ENCODE assay signal across 9 cellular contexts in genomic region chr2:16635796-16636699, GRCh38. TPM values are rescaled to one million over a fixed set of nuclear protein-coding genes. Genes with fewer than 3 reads are reported as not detected.
DNase-seq lines count a peak whose midpoint lies in the region; ATAC-seq, FAIRE-seq and TF ChIP-seq lines count a peak whose summit lies in the region.
"Had no signal": no experiment of that assay in that cellular context is flagged by ENCODE, and none has a peak within 500 bp of the region (broad histone marks: within the 10 kb centered on the region; RNA-seq: fewer than 3 reads in every experiment).

No MANE protein-coding gene starts in this region.

- H3K4me3 ChIP-seq in GM12875 (ENCODE audit: low read depth, low read length) (no peak overlapping the region), choroid plexus epithelial cell (ENCODE audit: low read depth, low read length) (no peak overlapping the region), psoas muscle (no peak overlapping the region)

- DNase-seq in NCI-H226 (peak; percentile 32), choroid plexus epithelial cell (ENCODE audit: low read depth) (peak; percentile 66), psoas muscle (no peak), frontal cortex (ENCODE audit: low spot score in 2 of 2) (no peak), NK-92 (lab: John Stamatoyannopoulos, UW; ENCODE audit: unreplicated experiment) (no peak)
- DNase-seq: NCI-H1417 treated with DMSO at 0.1 percent for 48 hours had no signal

- FAIRE-seq in frontal cortex (lab: Jason Lieb, UNC), result no peak

- H3K4me1 ChIP-seq in psoas muscle, result peaks cover 73% of the 10 kb centered on the region

- H3K9me3 ChIP-seq in psoas muscle, result no peaks in the 10 kb centered on the region

- TF ChIP-seq CTCF in GM12875 (IDR thresholded peaks at IDR 0.05; ENCODE audit: borderline replicate concordance, insufficient read depth, low read depth, low read length), result 0 out of 2 replicates have a peak, but pooled peaks have one; percentile 12
- no peak for TF ChIP-seq CTCF in choroid plexus epithelial cell (conservative IDR thresholded peaks at IDR 0.05; ENCODE audit: low read depth, low read length)
- peak; percentile 14 for TF ChIP-seq CTCF in psoas muscle (IDR thresholded peaks at IDR 0.05)

- H3K36me3 ChIP-seq in psoas muscle (ENCODE audit: insufficient read depth in 1 of 2, low read depth in 1 of 2), result no peaks in the 10 kb centered on the region

- WGBS in psoas muscle, 3 donors, result 32 to 65% (median 38%) methylated on average over 15 of the region's 15 CpGs

- H3K27ac ChIP-seq in psoas muscle, result peak overlapping the region; percentile 61

- ATAC-seq in psoas muscle (peak; percentile 22 to 68 (median 55)), GM18873 (IDR thresholded peaks at IDR 0.05; ENCODE audit: low FRiP score, unreplicated experiment) (no peak), HG02623 (IDR thresholded peaks at IDR 0.05; ENCODE audit: unreplicated experiment) (no peak)

- no peaks in the 10 kb centered on the region for H3K27me3 ChIP-seq in psoas muscle (ENCODE audit: insufficient read depth in 3 of 3, low read length in 2 of 3)

- intact Hi-C loops in psoas muscle (cut with DNase I), result loop anchor here (5.0 kb wide), 2 partner anchors 91 to 121 kb away; no protein-coding TSS in a partner anchor

RNA-seq across cellular contexts. Expression of gene CYRIA, which starts 29.6 kb away (rescaled TPM):
- total RNA-seq in psoas muscle (10 to 100 TPM in 3 of 4 donors, 1 to 10 TPM in 1; 9.5 to 16.8 (median 10.9) TPM), frontal cortex (227 TPM)
- 1 to 10 TPM; 3.8 to 5.1 (median 4.9) TPM for polyA plus RNA-seq in psoas muscle

Comparison
In these comparisons a context has a peak if more than half of its experiments do, and no peak if none do; other contexts are left out.
1. DNase-seq: peak in NCI-H226 (single experiment) and choroid plexus epithelial cell (single experiment); none in psoas muscle (0 of 2), frontal cortex (0 of 2) and NK-92 (single experiment).
2. ATAC-seq: peak in psoas muscle (4 of 4); none in GM18873 (single experiment) and HG02623 (single experiment).
3. RNA of gene CYRIA, which starts 29.6 kb away (total RNA-seq): 227 TPM in frontal cortex (single experiment); 9.5 to 16.8 TPM in psoas muscle; every median in the first group is over 10 times any median in the second.